In the genomic region with DNA sequence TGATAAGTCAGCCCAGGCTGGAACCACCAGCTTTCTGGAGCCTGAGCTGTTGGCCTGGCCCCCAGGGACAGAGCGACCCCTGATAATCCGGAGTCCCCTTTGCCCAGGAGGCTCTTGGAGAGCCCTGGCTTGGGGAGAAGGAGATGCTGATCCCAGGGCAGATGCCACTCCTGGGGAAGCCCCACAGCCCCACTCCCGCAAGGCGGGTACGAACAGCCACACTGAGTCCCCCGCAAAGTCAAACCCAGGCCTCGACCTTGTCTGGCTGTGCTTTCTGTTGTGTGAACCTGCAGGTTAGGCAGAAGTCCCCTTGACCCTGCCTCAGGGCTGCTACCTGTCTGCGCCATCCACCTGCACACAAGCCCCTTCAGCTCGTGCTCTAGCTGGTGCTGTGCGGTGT, we compare ENCODE assay signal across 29 cellular contexts.
DNase-seq lines count a peak whose midpoint lies in the region; ATAC-seq, FAIRE-seq and TF ChIP-seq lines count a peak whose summit lies in the region.
"Had no signal": no experiment of that assay in that cellular context is flagged by ENCODE, and none has a peak within 500 bp of the region (broad histone marks: within the 10 kb centered on the region; RNA-seq: fewer than 3 reads in every experiment).

No MANE protein-coding gene starts in this region.

- H3K36me3 ChIP-seq in breast epithelium = no peaks in the 10 kb centered on the region
- H3K36me3 ChIP-seq: Peyer's patch, SJCRH30 had no signal

- intact Hi-C loops in breast epithelium (cut with DNase I; ENCODE audit: low total_unique reads) = no loop called here

- no peak for TF ChIP-seq POLR2A in GM12891 (IDR thresholded peaks at IDR 0.05; ENCODE audit: low read depth, low read length)
- TF ChIP-seq POLR2A in breast epithelium (IDR thresholded peaks at IDR 0.05) = no peak

- TF ChIP-seq CTCF in coronary artery (IDR thresholded peaks at IDR 0.05) (no peak), omental fat pad (IDR thresholded peaks at IDR 0.05) (no peak), breast epithelium (IDR thresholded peaks at IDR 0.05) (no peak), foreskin fibroblast (IDR thresholded peaks at IDR 0.05; ENCODE audit: low read depth, low read length) (no peak)

- peak; percentile 5 for DNase-seq in AG08396 (ENCODE audit: low spot score)
- DNase-seq in GM12891 (ENCODE audit: insufficient read length, low spot score) = peak; percentile 5
- DNase-seq in coronary artery (ENCODE audit: low spot score) = peak; percentile 65
- peak; percentile 18 for DNase-seq in omental fat pad (ENCODE audit: low spot score)
- DNase-seq in breast epithelium (ENCODE audit: low spot score in 2 of 2) = no peak
- no peak for DNase-seq in foreskin fibroblast
- DNase-seq in glomerular visceral epithelial cell (ENCODE audit: extremely low spot score) = no peak
- no peak for DNase-seq in middle frontal gyrus (ENCODE audit: extremely low spot score, low spot score)
- DNase-seq: ACHN; activated naive CD4-positive, alpha-beta T cell; activated T-cell treated with anti-CD3 and anti-CD28 coated beads, Interleukin-2, amount 50 U/mL, for 4 hours; effector memory CD4-positive, alpha-beta T cell; erythroblast; Kasumi-1; MV-4-11; NCI-H1694; NCI-H2171 treated with DMSO at 0.1 percent for 48 hours; NCI-H524 treated with DMSO at 0.1 percent for 48 hours; SJCRH30; small intestine; stimulated activated naive B cell treated with anti-CD40 and anti-IgM and Interleukin-4, amounts not matched to agents 10 μg/mL and 1 μg/mL and 100 μg/mL, for 72 hours had no signal

- no peaks in the 10 kb centered on the region for H3K4me1 ChIP-seq in breast epithelium
- H3K4me1 ChIP-seq: body of pancreas, Peyer's patch, SJCRH30 had no signal

- ATAC-seq in omental fat pad (ENCODE audit: low FRiP score) = no peak
- ATAC-seq: activated T-cell treated with anti-CD3 and anti-CD28 coated beads, Interleukin-2, amount 50 U/mL, for 4 hours; body of pancreas; stimulated activated naive B cell treated with anti-CD40 and anti-IgM and Interleukin-4, amounts not matched to agents 10 μg/mL and 1 μg/mL and 100 μg/mL, for 72 hours had no signal

- H3K27ac ChIP-seq in coronary artery = no peak overlapping the region
- H3K27ac ChIP-seq in breast epithelium = no peak overlapping the region
- H3K27ac ChIP-seq: body of pancreas, C4-2B, Peyer's patch, SJCRH30 had no signal

- H3K4me3 ChIP-seq in coronary artery (no peak overlapping the region), breast epithelium (no peak overlapping the region), foreskin fibroblast (ENCODE audit: low read depth in 1 of 2, low read length in 2 of 2) (no peak overlapping the region)
- H3K4me3 ChIP-seq: body of pancreas, Peyer's patch, SJCRH30 had no signal

- FAIRE-seq in GM12891 (lab: Jason Lieb, UNC) = no peak
- FAIRE-seq: D721Med, GM18507, H54, islet of Langerhans, small intestine, TTC549 had no signal

- H3K27me3 ChIP-seq in breast epithelium = no peaks in the 10 kb centered on the region
- H3K27me3 ChIP-seq: body of pancreas, Peyer's patch, SJCRH30 had no signal

- H3K9me3 ChIP-seq in breast epithelium = peaks cover 0 to 4% of the 10 kb centered on the region in 2 donors
- H3K9me3 ChIP-seq: body of pancreas, Peyer's patch had no signal

TF ChIP-seq in GM12891, 5 proteins besides CTCF, POLR2A, EP300 and RAD21:
- TF ChIP-seq TAF1 (IDR thresholded peaks at IDR 0.05; ENCODE audit: low read depth, low read length) (no peak), POU2F2 (IDR thresholded peaks at IDR 0.05; ENCODE audit: low read depth, low read length) (no peak), SPI1 (IDR thresholded peaks at IDR 0.05; ENCODE audit: low read depth, low read length) (no peak), PAX5 (IDR thresholded peaks at IDR 0.05; ENCODE audit: insufficient read depth, low read length, severe bottlenecking) (no peak), POLR2AphosphoS5 (IDR thresholded peaks at IDR 0.05; ENCODE audit: low read depth, low read length) (no peak)

Comparison
In these comparisons a context has a peak if more than half of its experiments do, and no peak if none do; other contexts are left out.
1. DNase-seq: peak in AG08396 (single experiment), GM12891 (single experiment), coronary artery (single experiment) and omental fat pad (single experiment); none in breast epithelium (0 of 2), foreskin fibroblast (0 of 2), glomerular visceral epithelial cell (single experiment) and middle frontal gyrus (single experiment).